ENCODE assay signal across 27 cellular contexts in genomic region chr1:7289694-7290093, GRCh38.
"Had no signal": no experiment of that assay in that cellular context is flagged by ENCODE, and none has a peak within 500 bp of the region (broad histone marks: within the 10 kb centered on the region; RNA-seq: fewer than 3 reads in every experiment).

No MANE protein-coding gene starts in this region.

- ATAC-seq: activated T-helper 17 cell treated with anti-CD3 and anti-CD28 coated beads, Interleukin-2, amount 50 U/mL, for 72 hours; T-cell had no signal

- H3K27me3 ChIP-seq: MG63 had no signal

- H3K9ac ChIP-seq: KMS-11 had no signal

- H3K36me3 ChIP-seq: MG63 had no signal

- DNase-seq: activated B cell treated with CpG ODN at 0.5 μM for 24 hours; activated CD4-positive, alpha-beta memory T cell treated with anti-CD3 and anti-CD28 coated beads, Interleukin-2, amount 10 ng/mL, durations not matched to agents 7 days and 5 days; activated CD4-positive, alpha-beta T cell treated with anti-CD3 and anti-CD28 coated beads for 1 hour; activated CD4-positive, alpha-beta T cell treated with anti-CD3 and anti-CD28 coated beads, Interleukin-2, amount 50 U/mL, for 1 hour; activated gamma-delta T cell; activated naive CD4-positive, alpha-beta T cell treated with anti-CD3 and anti-CD28 coated beads for 36 hours; activated T-cell treated with anti-CD3 and anti-CD28 coated beads for 4 hours; activated T-cell treated with anti-CD3 and anti-CD28 coated beads, Interleukin-2, amount 50 U/mL, for 48 hours; amygdala; MG63; MV-4-11; NCI-H1105; NCI-H1436; NCI-H1694 treated with DMSO at 0.1 percent for 48 hours; NCI-H2029 treated with DMSO at 0.1 percent for 48 hours; NCI-H345; NCI-H510A treated with DMSO at 0.1 percent for 48 hours; NCI-H69; PC-9; SIG-M5; T-cell; T-helper 2 cell; T1000 had no signal

- H3K4me2 ChIP-seq: KMS-11, PC-9 had no signal

- FAIRE-seq: astrocyte, TTC549 had no signal

- H2AFZ ChIP-seq: PC-9 had no signal

- H3K27ac ChIP-seq: KMS-11, PC-9 had no signal

- H3K4me3 ChIP-seq: MG63, PC-9 had no signal
